ENCODE assay signal across 13 cellular contexts in the genomic region with DNA sequence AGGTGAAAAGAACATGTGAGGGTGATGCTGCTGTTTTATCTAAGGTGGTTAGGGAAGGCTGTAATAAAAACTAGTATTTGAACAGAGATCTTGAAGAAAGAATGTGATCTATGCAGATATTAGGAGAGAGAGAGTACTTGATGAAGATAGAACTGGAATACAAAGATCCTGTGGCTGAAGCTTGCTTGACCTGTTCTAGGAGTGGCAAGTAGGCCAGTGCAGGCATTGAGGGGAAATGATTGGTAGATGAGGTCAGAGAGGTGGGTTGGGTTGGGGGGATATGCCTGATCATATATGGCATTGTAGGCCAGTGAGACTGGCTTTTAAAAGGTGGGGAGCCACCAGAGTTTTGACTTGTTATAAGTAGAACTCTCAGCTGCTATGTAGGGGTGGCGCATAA.
"Had no signal": no experiment of that assay in that cellular context is flagged by ENCODE, and none has a peak within 500 bp of the region (broad histone marks: within the 10 kb centered on the region; RNA-seq: fewer than 3 reads in every experiment).

No MANE protein-coding gene starts in this region.

- H3K27me3 ChIP-seq: gastrocnemius medialis, ovary, suprapubic skin, upper lobe of left lung had no signal

- H3K4me3 Mint-ChIP-seq: activated CD4-positive, alpha-beta memory T cell treated with anti-CD3 and anti-CD28 coated beads for 36 hours; activated naive CD8-positive, alpha-beta T cell treated with anti-CD3 and anti-CD28 coated beads, Interleukin-2, amount 10 ng/mL, durations not matched to agents 7 days and 5 days; activated T-cell treated with anti-CD3 and anti-CD28 coated beads, Interleukin-2, amount 50 U/mL, for 72 hours had no signal

- ATAC-seq: activated T-cell treated with anti-CD3 and anti-CD28 coated beads, Interleukin-2, amount 50 U/mL, for 72 hours; gastrocnemius medialis; left cardiac atrium; stimulated activated naive CD8-positive, alpha-beta T cell treated with anti-CD3 and anti-CD28 coated beads, Interleukin-15, Interleukin-2, amounts not matched to agents 100 U/mL and 50 U/mL, for 24 hours had no signal

- H3K4me3 ChIP-seq: gastrocnemius medialis, ovary, suprapubic skin, upper lobe of left lung had no signal

- H3K36me3 ChIP-seq: gastrocnemius medialis, ovary, suprapubic skin, upper lobe of left lung had no signal

- H3K27ac Mint-ChIP-seq: activated CD4-positive, alpha-beta memory T cell treated with anti-CD3 and anti-CD28 coated beads for 36 hours; activated naive CD8-positive, alpha-beta T cell treated with anti-CD3 and anti-CD28 coated beads, Interleukin-2, amount 10 ng/mL, durations not matched to agents 7 days and 5 days; activated T-cell treated with anti-CD3 and anti-CD28 coated beads, Interleukin-2, amount 50 U/mL, for 72 hours had no signal

- H3K27ac ChIP-seq: gastrocnemius medialis, ovary, suprapubic skin had no signal

- H3K9me3 ChIP-seq: gastrocnemius medialis, ovary, suprapubic skin, upper lobe of left lung had no signal

- H3K27me3 Mint-ChIP-seq: activated CD4-positive, alpha-beta memory T cell treated with anti-CD3 and anti-CD28 coated beads for 36 hours; activated naive CD8-positive, alpha-beta T cell treated with anti-CD3 and anti-CD28 coated beads, Interleukin-2, amount 10 ng/mL, durations not matched to agents 7 days and 5 days had no signal

- H3K9me3 Mint-ChIP-seq: activated CD4-positive, alpha-beta memory T cell treated with anti-CD3 and anti-CD28 coated beads for 36 hours; activated T-cell treated with anti-CD3 and anti-CD28 coated beads, Interleukin-2, amount 50 U/mL, for 72 hours had no signal

- DNase-seq: activated CD4-positive, alpha-beta memory T cell treated with anti-CD3 and anti-CD28 coated beads for 36 hours; activated naive CD8-positive, alpha-beta T cell treated with anti-CD3 and anti-CD28 coated beads, Interleukin-2, amount 10 ng/mL, durations not matched to agents 7 days and 5 days; activated T-cell treated with anti-CD3 and anti-CD28 coated beads, Interleukin-2, amount 50 U/mL, for 72 hours; anterior cingulate cortex; gastrocnemius medialis; left cardiac atrium; ovary; stimulated activated CD4-positive, alpha-beta T cell treated with anti-CD3 and anti-CD28 coated beads, Interleukin-2, amount 100 ng/mL, for 48 hours; stimulated activated CD8-positive, alpha-beta memory T cell treated with anti-CD3 and anti-CD28 coated beads, Interleukin-4, amount 100 ng/mL, for 48 hours; stimulated activated naive CD8-positive, alpha-beta T cell treated with anti-CD3 and anti-CD28 coated beads, Interleukin-15, Interleukin-2, amounts not matched to agents 100 U/mL and 50 U/mL, for 24 hours; T-helper 9 cell; upper lobe of left lung had no signal
